In the genomic region with DNA sequence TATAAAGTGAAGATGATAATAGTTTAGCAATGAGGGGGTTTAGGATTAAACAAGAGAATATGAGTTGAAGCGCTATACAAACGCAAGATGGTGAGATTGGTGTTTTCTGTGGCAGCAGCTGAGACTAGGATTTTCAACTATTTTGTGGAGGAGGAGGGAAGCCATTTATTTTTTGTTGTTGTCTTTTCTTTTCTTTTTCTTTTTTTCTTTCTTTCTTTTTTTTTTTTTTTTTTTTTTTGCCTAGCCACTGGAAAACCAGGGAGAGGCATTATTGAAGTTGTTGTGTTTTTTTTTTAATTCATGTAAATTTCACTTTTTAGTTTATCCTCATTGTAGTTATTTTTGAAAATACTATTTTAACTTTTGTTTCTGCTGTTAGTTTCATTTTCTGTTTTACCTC, we compare ENCODE assay signal across 16 cellular contexts. TPM values are rescaled to one million over a fixed set of nuclear protein-coding genes. Genes with fewer than 3 reads are reported as not detected.
A peak's percentile ranks its signal among the peaks of the same experiment; 100 is the strongest.
DNase-seq lines count a peak whose midpoint lies in the region; ATAC-seq, FAIRE-seq and TF ChIP-seq lines count a peak whose summit lies in the region.
"Had no signal": no experiment of that assay in that cellular context is flagged by ENCODE, and none has a peak within 500 bp of the region (broad histone marks: within the 10 kb centered on the region; RNA-seq: fewer than 3 reads in every experiment).

No MANE protein-coding gene starts in this region.

- no peak for TF ChIP-seq EP300 in transverse colon (IDR thresholded peaks at IDR 0.05; ENCODE audit: low read depth)

- H3K9me2 ChIP-seq in PC-9 (ENCODE audit: insufficient read depth), result no peaks in the 10 kb centered on the region

- CTCF ChIA-PET in PC-9 (lab: Charles Lee), result interaction anchor here (0.7 kb wide), 1 partner anchor 166 kb away, joined by 16 read pairs; no protein-coding TSS in a partner anchor

- H3K9me3 ChIP-seq in cardiac muscle cell (ENCODE audit: low read depth) (no peaks in the 10 kb centered on the region), heart right ventricle (no peaks in the 10 kb centered on the region), PC-9 (ENCODE audit: insufficient read depth, low read depth) (no peaks in the 10 kb centered on the region), transverse colon (no peaks in the 10 kb centered on the region), SJCRH30 (replicated peaks) (no peaks in the 10 kb centered on the region), tibial artery (no peaks in the 10 kb centered on the region)

- no peak overlapping the region for H3K4me3 ChIP-seq in cardiac muscle cell
- no peak overlapping the region for H3K4me3 ChIP-seq in heart right ventricle
- no peak overlapping the region for H3K4me3 ChIP-seq in PC-9
- H3K4me3 ChIP-seq in transverse colon, result no peak overlapping the region
- no peak overlapping the region for H3K4me3 ChIP-seq in SJCRH30
- H3K4me3 ChIP-seq in tibial artery, result no peak overlapping the region

- no peak for TF ChIP-seq CTCF in cardiac muscle cell (IDR thresholded peaks at IDR 0.05; ENCODE audit: low read depth, low read length)
- no peak for TF ChIP-seq CTCF in heart right ventricle (IDR thresholded peaks at IDR 0.05)
- no peak for TF ChIP-seq CTCF in PC-9 (conservative IDR thresholded peaks at IDR 0.05)
- no peak for TF ChIP-seq CTCF in transverse colon (IDR thresholded peaks at IDR 0.05)
- TF ChIP-seq CTCF in tibial artery (IDR thresholded peaks at IDR 0.05), result no peak

- no peak for ATAC-seq in heart right ventricle
- no peak for ATAC-seq in HG02798 (IDR thresholded peaks at IDR 0.05; ENCODE audit: poor library complexity, unreplicated experiment)

- in situ Hi-C loops in transverse colon (cut with MboI; ENCODE audit: low pct_ligation_motif_present in 1 of 4, low pct_unique_long_range_greater_than_20kb in 1 of 4, low sequenced_read_pairs in 3 of 4), result loop anchor here in 3 of 4 donors (25.0 kb wide), 2 partner anchors 260 to 560 kb away; a partner anchor contains a TSS

- H4K20me1 ChIP-seq in PC-9 (ENCODE audit: insufficient read depth), result peaks cover 17% of the 10 kb centered on the region; the same call in 1 of the 2 replicates

- no peak for TF ChIP-seq POLR2A in transverse colon (IDR thresholded peaks at IDR 0.05)

- H3K4me2 ChIP-seq in PC-9, result peak overlapping the region; percentile 75

- H3K27me3 ChIP-seq in cardiac muscle cell (no peaks in the 10 kb centered on the region), heart right ventricle (no peaks in the 10 kb centered on the region), PC-9 (ENCODE audit: insufficient read depth, low read depth) (no peaks in the 10 kb centered on the region), transverse colon (no peaks in the 10 kb centered on the region), SJCRH30 (no peaks in the 10 kb centered on the region), tibial artery (no peaks in the 10 kb centered on the region)
- H3K27me3 ChIP-seq: brain microvascular endothelial cell had no signal

- DNase-seq in cardiac muscle cell (ENCODE audit: low read depth in 1 of 2, low spot score in 1 of 2) (no peak), heart right ventricle (no peak), PC-9 (no peak), transverse colon (no peak), SJCRH30 (no peak), tibial artery (no peak)
- DNase-seq: brain microvascular endothelial cell, glutamatergic neuron, kidney glomerular epithelial cell, NCI-H1105 treated with DMSO at 0.1 percent for 48 hours, NCI-H446, retina had no signal

- FAIRE-seq in colon (lab: Jason Lieb, UNC), result peak; percentile 47
- FAIRE-seq: GM18507 had no signal

- peaks cover 96% of the 10 kb centered on the region for H3K79me2 ChIP-seq in PC-9 (ENCODE audit: low read depth)

- H3K4me1 ChIP-seq in cardiac muscle cell (ENCODE audit: low read depth) (peaks cover 42% of the 10 kb centered on the region), heart right ventricle (peaks cover 2 to 60% (median 30%) of the 10 kb centered on the region in 9 donors), PC-9 (replicated peaks; ENCODE audit: insufficient read depth) (peaks cover 64% of the 10 kb centered on the region), transverse colon (peaks cover 20 to 63% (median 39%) of the 10 kb centered on the region in 4 donors), SJCRH30 (peaks cover 9% of the 10 kb centered on the region), tibial artery (peaks cover 0 to 20% (median 8%) of the 10 kb centered on the region in 4 donors)

- no peak overlapping the region for H2AFZ ChIP-seq in PC-9

- peaks cover 93% of the 10 kb centered on the region for H3F3A ChIP-seq in PC-9 (ENCODE audit: insufficient read depth, low read depth)

- H3K27ac ChIP-seq in cardiac muscle cell (peak overlapping the region; percentile 66), heart right ventricle (peak overlapping the region in 1 of 10 donors; percentile 21), PC-9 (peak overlapping the region; percentile 76), transverse colon (peak overlapping the region; percentile 71 to 88 (median 86)), SJCRH30 (no peak overlapping the region), tibial artery (no peak overlapping the region)
- H3K27ac ChIP-seq: brain microvascular endothelial cell, C4-2B had no signal

- BruUV-seq in PC-9 (replicated peaks; lab: Mats Ljungman, UMichigan), result no TSS peak

- H3K36me3 ChIP-seq in cardiac muscle cell, result peaks cover 25% of the 10 kb centered on the region
- peaks cover 0 to 4% (median 0%) of the 10 kb centered on the region in 9 donors for H3K36me3 ChIP-seq in heart right ventricle
- H3K36me3 ChIP-seq in PC-9 (ENCODE audit: low read depth), result peaks cover 77% of the 10 kb centered on the region
- H3K36me3 ChIP-seq in transverse colon, result no peaks in the 10 kb centered on the region
- H3K36me3 ChIP-seq in SJCRH30, result no peaks in the 10 kb centered on the region
- peaks cover 0 to 8% (median 0%) of the 10 kb centered on the region in 3 donors for H3K36me3 ChIP-seq in tibial artery
- H3K36me3 ChIP-seq: brain microvascular endothelial cell had no signal

- 96 to 97% methylated on average over 2 of the region's 2 CpGs for WGBS in heart right ventricle, 2 donors
- 67 to 81% methylated on average over 2 of the region's 2 CpGs for WGBS in transverse colon (ENCODE audit: low coverage in 1 of 2), 2 donors

- POLR2A ChIA-PET in PC-9 (lab: Charles Lee; ENCODE audit: unreplicated experiment), result interaction anchor here (0.7 kb wide), 1 partner anchor 632 kb away, joined by 4 read pairs; no protein-coding TSS in a partner anchor

- intact Hi-C loops in heart right ventricle (cut with DNase I), result loop anchor here in 8 of 10 donors (5.0 to 10.0 kb wide), 8 partner anchors 92 to 562 kb away; no protein-coding TSS in a partner anchor
- intact Hi-C loops in PC-9 (cut with micrococcal nuclease; ENCODE audit: unreplicated experiment), result no loop called here
- intact Hi-C loops in transverse colon (cut with DNase I; ENCODE audit: low total_unique reads), result loop anchor here (5.0 kb wide), 1 partner anchor 120 kb away; no protein-coding TSS in a partner anchor
- intact Hi-C loops in tibial artery (cut with DNase I; ENCODE audit: low total_unique reads), result no loop called here

RNA-seq across cellular contexts. Expression of a gene that starts 15.9 kb away (rescaled TPM):
- total RNA-seq in cardiac muscle cell, result 15.5 and 20.0 TPM in 2 replicates
- 10.2 and 20.4 TPM in 2 replicates for polyA plus RNA-seq in cardiac muscle cell
- total RNA-seq in heart right ventricle, result 1 to 10 TPM; 1.7 to 7.1 (median 3.7) TPM
- 1 to 10 TPM; 1.3 to 3.1 TPM for polyA plus RNA-seq in heart right ventricle
- 52.2 and 80.3 TPM in 2 replicates for total RNA-seq in PC-9 (2021)
- 10 to 100 TPM in 3 of 4 donors, 1 to 10 TPM in 1; 1.2 to 34.8 (median 17.2) TPM for total RNA-seq in transverse colon
- total RNA-seq in SJCRH30 (2014; rRNA removed; shearing (Covaris generic)), result 2.3 and 2.8 TPM in 2 replicates

RNA-seq across cellular contexts. Expression of a gene that starts 47.6 kb away (rescaled TPM):
- total RNA-seq in cardiac muscle cell, result 16.1 and 23.6 TPM in 2 replicates
- polyA plus RNA-seq in cardiac muscle cell, result 26.1 and 31.8 TPM in 2 replicates
- total RNA-seq in heart right ventricle, result 1 to 10 TPM; 1.3 to 3.6 (median 2.4) TPM
- 1 to 10 TPM in 1 of 2 donors, under 1 TPM in 1; 0.54 to 2.1 TPM for polyA plus RNA-seq in heart right ventricle
- total RNA-seq in PC-9 (2021), result 7.6 and 12.4 TPM in 2 replicates
- total RNA-seq in transverse colon, result 10 to 100 TPM in 1 of 4 donors, 1 to 10 TPM in 2, not detected in 1; 3.3 to 16.5 (median 4.0) TPM
- 5.3 and 5.8 TPM in 2 replicates for total RNA-seq in SJCRH30 (2014; rRNA removed; shearing (Covaris generic))

RNA-seq across cellular contexts. Expression of a gene that starts 55.9 kb away (rescaled TPM):
- total RNA-seq in cardiac muscle cell (3.0 and 3.8 TPM in 2 replicates), heart right ventricle (10 to 100 TPM in 1 of 10 donors, 1 to 10 TPM in 9; 1.6 to 21.8 (median 2.7) TPM), PC-9 (2021) (4.1 and 6.3 TPM in 2 replicates), transverse colon (10 to 100 TPM in 1 of 4 donors, 1 to 10 TPM in 3; 4.6 to 15.7 (median 8.7) TPM)
- polyA plus RNA-seq in cardiac muscle cell (0.91 and 4.8 TPM in 2 replicates), heart right ventricle (10 to 100 TPM in 1 of 2 donors, 1 to 10 TPM in 1; 6.3 to 50.2 TPM)
- 1.7 and 2.6 TPM in 2 replicates for total RNA-seq in SJCRH30 (2014; rRNA removed; shearing (Covaris generic))

Comparison
In these comparisons a context has a peak if more than half of its experiments do, and no peak if none do; other contexts are left out.
1. H3K27ac ChIP-seq: peak in cardiac muscle cell (single experiment), PC-9 (single experiment) and transverse colon (4 of 4); none in SJCRH30 (single experiment) and tibial artery (0 of 2).
2. intact Hi-C loops: an anchor here in heart right ventricle (5.0 to 10.0 kb wide) and transverse colon (5.0 kb wide); none called in PC-9 and tibial artery.